Comparison of ENCODE assay signal across 9 cellular contexts in the genomic region with DNA sequence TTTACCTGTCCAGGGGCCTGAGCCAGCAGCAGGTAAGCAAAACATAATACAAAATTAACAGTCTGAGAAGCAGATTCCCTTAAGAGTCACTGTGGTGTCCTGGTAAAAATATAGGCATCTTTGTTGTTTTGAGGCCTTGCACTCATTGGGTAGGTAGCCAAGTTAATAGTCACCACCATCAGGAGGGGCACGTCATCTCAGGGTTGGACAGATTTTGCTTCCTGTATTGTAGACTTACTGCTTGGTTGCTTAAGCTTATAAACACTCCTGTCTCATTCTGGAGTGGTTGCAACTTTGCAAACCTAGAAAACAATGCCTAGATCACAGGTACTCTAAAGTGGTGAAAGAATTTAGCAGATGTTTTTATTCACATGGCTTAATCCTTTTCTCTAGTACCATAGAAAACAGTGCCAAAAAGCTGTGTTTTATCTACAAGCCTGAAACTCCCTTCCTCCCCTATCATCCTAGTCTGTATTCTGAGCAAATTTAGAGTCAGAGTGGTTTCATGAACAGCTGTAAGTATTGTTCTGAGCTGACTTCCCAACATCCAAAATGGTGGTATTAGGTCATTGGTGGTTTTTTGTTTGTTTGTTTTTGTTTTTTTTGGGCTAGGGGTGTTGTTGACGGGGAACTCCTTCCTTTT.
DNase-seq lines count a peak whose midpoint lies in the region; ATAC-seq, FAIRE-seq and TF ChIP-seq lines count a peak whose summit lies in the region.
"Had no signal": no experiment of that assay in that cellular context is flagged by ENCODE, and none has a peak within 500 bp of the region (broad histone marks: within the 10 kb centered on the region; RNA-seq: fewer than 3 reads in every experiment).

No MANE protein-coding gene starts in this region.

- POLR2A ChIA-PET in RWPE1 (lab: Yijun Ruan, JAX; ENCODE audit: low non-redundant PET) = no interaction called here

- peak overlapping the region; percentile 26 to 57 (median 45) for H3K4me3 ChIP-seq in pancreas

- CTCF ChIA-PET in RWPE1 (lab: Yijun Ruan, JAX) = interaction anchor here (0.6 to 0.7 kb wide), 4 partner anchors 49 to 1130 kb away, joined by 3 to 8 read pairs (median 5); no protein-coding TSS in a partner anchor

- H3K4me1 ChIP-seq in pancreas = peaks cover 5 to 56% (median 26%) of the 10 kb centered on the region in 3 donors

- FAIRE-seq in pancreas (lab: Jason Lieb, UNC) = no peak
- FAIRE-seq: islet of Langerhans had no signal

- peak overlapping the region; percentile 95 for H3K27ac Mint-ChIP-seq in endothelial cell (ENCODE audit: unreplicated experiment)

- no peaks in the 10 kb centered on the region for H3K27me3 ChIP-seq in pancreas

- peak overlapping the region; percentile 94 for H3K4me3 Mint-ChIP-seq in endothelial cell (ENCODE audit: unreplicated experiment)

- WGBS in pancreas, 2 donors = 10% methylated on average over 2 of the region's 2 CpGs

- intact Hi-C loops in pancreas (cut with DNase I) = no loop called here

- peaks cover 72% of the 10 kb centered on the region for H3K4me1 Mint-ChIP-seq in endothelial cell (ENCODE audit: unreplicated experiment)

- TF ChIP-seq CTCF in RWPE1 (conservative IDR thresholded peaks at IDR 0.05; ENCODE audit: low read depth) (no peak), endothelial cell (IDR thresholded peaks at IDR 0.05; ENCODE audit: unreplicated experiment) (no peak), pancreas (IDR thresholded peaks at IDR 0.05) (no peak)

- ATAC-seq in GM21717 (IDR thresholded peaks at IDR 0.05; ENCODE audit: unreplicated experiment) (peak; percentile 35), pancreas (peak; percentile 32 to 54 (median 36))

- peak overlapping the region; percentile 26; the same call in 1 of the 2 replicates for H3K27ac ChIP-seq in RWPE1
- peak overlapping the region; percentile 85 to 91 (median 90) for H3K27ac ChIP-seq in pancreas

- H3K36me3 ChIP-seq in pancreas = peaks cover 0 to 2% (median 0%) of the 10 kb centered on the region in 3 donors

- peaks cover 29% of the 10 kb centered on the region for H3K36me3 Mint-ChIP-seq in endothelial cell (ENCODE audit: low read depth, unreplicated experiment)

- no peaks in the 10 kb centered on the region for H3K9me3 ChIP-seq in pancreas

- no peaks in the 10 kb centered on the region for H3K9me3 Mint-ChIP-seq in endothelial cell (ENCODE audit: unreplicated experiment)

- peaks cover 3% of the 10 kb centered on the region for H3K27me3 Mint-ChIP-seq in endothelial cell (ENCODE audit: unreplicated experiment)

- DNase-seq in GM04504 (ENCODE audit: low read depth) (peak; percentile 46), RWPE1 (ENCODE audit: low spot score) (no peak), endothelial cell (ENCODE audit: low spot score) (no peak), pancreas (peak in 3 of 6 donors; percentile 53 to 59 (median 54)), AG08396 (ENCODE audit: low spot score) (no peak), NCI-H1417 treated with DMSO at 0.1 percent for 48 hours (lab: John Stamatoyannopoulos, UW) (no peak), NOMO-1 treated with dmso at 0.1 percent for 144 hours (lab: John Stamatoyannopoulos, UW; ENCODE audit: unreplicated experiment) (no peak)
